In genomic region chr17:63546308-63547082, GRCh38 we compare ENCODE assay signal across 25 cellular contexts. TPM values are rescaled to one million over a fixed set of nuclear protein-coding genes. Genes with fewer than 3 reads are reported as not detected.
A peak's percentile ranks its signal among the peaks of the same experiment; 100 is the strongest.
DNase-seq lines count a peak whose midpoint lies in the region; ATAC-seq and TF ChIP-seq lines count a peak whose summit lies in the region.
"Had no signal": no experiment of that assay in that cellular context is flagged by ENCODE, and none has a peak within 500 bp of the region (broad histone marks: within the 10 kb centered on the region; RNA-seq: fewer than 3 reads in every experiment).

No MANE protein-coding gene starts in this region.

- H3K4me1 ChIP-seq in HEK293 (ENCODE audit: control insufficient read depth, insufficient read depth, low read length), result 0 out of 2 replicates have a peak, but pooled peaks cover 2% of the 10 kb centered on the region
- H3K4me1 ChIP-seq in smooth muscle cell (ENCODE audit: low read depth), result no peaks in the 10 kb centered on the region
- H3K4me1 ChIP-seq: Caco-2, SJCRH30 had no signal

- H3K36me3 ChIP-seq in HEK293 (ENCODE audit: control insufficient read depth in 2 of 2, insufficient read depth in 1 of 2, low read length in 2 of 2) (no peaks in the 10 kb centered on the region), smooth muscle cell (ENCODE audit: low read depth) (no peaks in the 10 kb centered on the region)
- H3K36me3 ChIP-seq: BLaER1 treated with 17β-estradiol and CSF1 and Interleukin-3, amounts not matched to agents 10 nM and 100 nM; Peyer's patch; SJCRH30 had no signal

- H3K79me2 ChIP-seq in smooth muscle cell (ENCODE audit: low read depth), result peaks cover 3% of the 10 kb centered on the region

- peaks cover 3% of the 10 kb centered on the region for H4K20me1 ChIP-seq in smooth muscle cell (ENCODE audit: low read depth)

- no peak overlapping the region for H3K27ac ChIP-seq in HEK293 (ENCODE audit: extremely low read depth, low read depth, low read length)
- no peak overlapping the region for H3K27ac ChIP-seq in coronary artery
- no peak overlapping the region for H3K27ac ChIP-seq in smooth muscle cell (ENCODE audit: low read depth)
- H3K27ac ChIP-seq: 22Rv1; BLaER1 treated with 17β-estradiol and CSF1 and Interleukin-3, amounts not matched to agents 10 nM and 100 nM; Peyer's patch; SJCRH30 had no signal

- H3K9ac ChIP-seq in smooth muscle cell (ENCODE audit: low read depth), result no peak overlapping the region
- H3K9ac ChIP-seq: BLaER1 treated with 17β-estradiol and CSF1 and Interleukin-3, amounts not matched to agents 10 nM and 100 nM had no signal

- H3K9me3 ChIP-seq in HEK293 (ENCODE audit: control insufficient read depth, insufficient read depth, low read depth, low read length), result no peaks in the 10 kb centered on the region
- H3K9me3 ChIP-seq in smooth muscle cell (replicated peaks; ENCODE audit: low read depth), result no peaks in the 10 kb centered on the region
- H3K9me3 ChIP-seq: BLaER1 treated with 17β-estradiol and CSF1 and Interleukin-3, amounts not matched to agents 10 nM and 100 nM; Caco-2; Peyer's patch; SJCRH30 had no signal

- H3K4me3 ChIP-seq in HEK293 (ENCODE audit: low read depth, low read length), result no peak overlapping the region
- no peak overlapping the region for H3K4me3 ChIP-seq in coronary artery
- no peak overlapping the region for H3K4me3 ChIP-seq in smooth muscle cell
- H3K4me3 ChIP-seq: BLaER1 treated with 17β-estradiol and CSF1 and Interleukin-3, amounts not matched to agents 10 nM and 100 nM; Peyer's patch; SJCRH30 had no signal

- H3F3A ChIP-seq in smooth muscle cell (ENCODE audit: low read depth), result peaks cover 2% of the 10 kb centered on the region

- no peaks in the 10 kb centered on the region for H3K27me3 ChIP-seq in smooth muscle cell (ENCODE audit: low read depth)
- H3K27me3 ChIP-seq: BLaER1 treated with 17β-estradiol and CSF1 and Interleukin-3, amounts not matched to agents 10 nM and 100 nM; Peyer's patch; SJCRH30 had no signal

- 91% methylated on average over 9 of the region's 9 CpGs for WGBS in smooth muscle cell (ENCODE audit: low lambda C conversion rate)

- CTCF ChIA-PET in HEK293 (lab: Yijun Ruan, JAX), result interaction anchor here (0.7 to 2.6 kb wide), 3 partner anchors 65 to 859 kb away, joined by 3 to 10 read pairs (median 4); no protein-coding TSS in a partner anchor

- POLR2A ChIA-PET in HEK293 (lab: Yijun Ruan, JAX), result interaction anchor here (0.8 kb wide), 1 partner anchor 11 kb away, joined by 3 read pairs; no protein-coding TSS in a partner anchor

- ATAC-seq in HG03139 (IDR thresholded peaks at IDR 0.05; ENCODE audit: unreplicated experiment), result no peak
- ATAC-seq: HCT116 had no signal

- no peak overlapping the region for H2AFZ ChIP-seq in smooth muscle cell (ENCODE audit: low read depth)

- TF ChIP-seq CTCF in HEK293 (tag by site-specific recombination; IDR thresholded peaks at IDR 0.05) (no peak), coronary artery (IDR thresholded peaks at IDR 0.05) (no peak), smooth muscle cell (IDR thresholded peaks at IDR 0.05; ENCODE audit: borderline replicate concordance, insufficient read depth, poor library complexity, severe bottlenecking) (no peak)

- H3K4me2 ChIP-seq in smooth muscle cell, result no peak overlapping the region
- H3K4me2 ChIP-seq: BLaER1 treated with 17β-estradiol and CSF1 and Interleukin-3, amounts not matched to agents 10 nM and 100 nM had no signal

- DNase-seq in activated CD8-positive, alpha-beta memory T cell treated with anti-CD3 and anti-CD28 coated beads, Interleukin-2, amount 50 U/mL, for 4 hours, result peak; percentile 3
- no peak for DNase-seq in activated CD8-positive, alpha-beta memory T cell treated with anti-CD3 and anti-CD28 coated beads for 24 hours
- DNase-seq in coronary artery (ENCODE audit: low spot score) (peak; percentile 58), mesenteric fat pad (ENCODE audit: low spot score) (peak; percentile 57), GM03348 (ENCODE audit: low spot score) (no peak), smooth muscle cell (lab: John Stamatoyannopoulos, UW; ENCODE audit: unreplicated experiment) (no peak)
- DNase-seq: ACHN; Caco-2; CD4-positive, alpha-beta memory T cell; DND-41; KBM-7; NCI-H1092 treated with DMSO at 0.1 percent for 48 hours; NCI-H1436 treated with DMSO at 0.1 percent for 48 hours; NCI-H2029 treated with DMSO at 0.1 percent for 48 hours; NCI-H2171; NCI-H345; NCI-H524; NCI-H774; Peyer's patch had no signal

TF ChIP-seq in HEK293, 187 proteins besides CTCF, POLR2A, EP300 and RAD21:
- TF ChIP-seq ZNF664 (tag by site-specific recombination; IDR thresholded peaks at IDR 0.05) (peak; percentile 94), KLF10 (tag by site-specific recombination; IDR thresholded peaks at IDR 0.05) (no peak), ZNF660 (tag by site-specific recombination; IDR thresholded peaks at IDR 0.05) (no peak), PRDM6 (tag by site-specific recombination; IDR thresholded peaks at IDR 0.05) (no peak)

RNA-seq across cellular contexts. Expression of gene DCAF7, which starts 3.8 kb away (rescaled TPM):
- total RNA-seq in mesenteric fat pad (49.6 TPM), smooth muscle cell (29.8 and 36.8 TPM in 2 replicates)
- polyA plus RNA-seq in smooth muscle cell, result 48.5 and 50.2 TPM in 2 replicates

RNA-seq across cellular contexts. Expression of gene KCNH6, which starts 23.3 kb away (rescaled TPM):
- not detected for total RNA-seq in mesenteric fat pad
- total RNA-seq in smooth muscle cell, result not detected in 2 replicates
- polyA plus RNA-seq in smooth muscle cell, result 0.48 TPM in 1 of 2 replicates, not detected in the other
- total RNA-seq: Caco-2; CD4-positive, alpha-beta memory T cell; SJCRH30 had no signal
- polyA plus RNA-seq: CD4-positive, alpha-beta memory T cell had no signal

RNA-seq across cellular contexts. Expression of gene TACO1, which starts 54.2 kb away (rescaled TPM):
- total RNA-seq in mesenteric fat pad, result 17.1 TPM
- total RNA-seq in smooth muscle cell, result 9.6 and 12.7 TPM in 2 replicates
- 25.1 and 32.3 TPM in 2 replicates for polyA plus RNA-seq in smooth muscle cell

Comparison
In these comparisons a context has a peak if more than half of its experiments do, and no peak if none do; other contexts are left out.
1. DNase-seq: peak in activated CD8-positive, alpha-beta memory T cell treated with anti-CD3 and anti-CD28 coated beads, Interleukin-2, amount 50 U/mL, for 4 hours (single experiment), coronary artery (single experiment) and mesenteric fat pad (single experiment); none in activated CD8-positive, alpha-beta memory T cell treated with anti-CD3 and anti-CD28 coated beads for 24 hours (single experiment), GM03348 (single experiment) and smooth muscle cell (single experiment).